1 cellular context compared by ENCODE assay signal in genomic region chr6:3789896-3790558, GRCh38.
TF ChIP-seq lines count a peak whose summit lies in the region.

No MANE protein-coding gene starts in this region.

TF ChIP-seq in HepG2, 621 proteins besides CTCF, POLR2A, EP300 and RAD21 (continued from another document and continues in another):
- TF ChIP-seq CHD4 (IDR thresholded peaks at IDR 0.05; ENCODE audit: borderline replicate concordance, low read length): 0 out of 2 replicates have a peak, but pooled peaks have one; percentile 41
- TF ChIP-seq ZNF282 (IDR thresholded peaks at IDR 0.05; ENCODE audit: partially characterized antibody): no peak
- TF ChIP-seq ZNF232 (CRISPR knock-in tag; IDR thresholded peaks at IDR 0.05; ENCODE audit: borderline replicate concordance): peak; percentile 70; the same call in 1 of the 2 replicates
- TF ChIP-seq ZNF709 (CRISPR knock-in tag; IDR thresholded peaks at IDR 0.05): 0 out of 2 replicates have a peak, but pooled peaks have one; percentile 2
- TF ChIP-seq ZNF326 (CRISPR knock-in tag; IDR thresholded peaks at IDR 0.05; ENCODE audit: borderline replicate concordance): no peak
- peak; percentile 46; the same call in 1 of the 2 replicates for TF ChIP-seq ZNF614 (CRISPR knock-in tag; IDR thresholded peaks at IDR 0.05; ENCODE audit: borderline replicate concordance)
- TF ChIP-seq BHLHE40 (IDR thresholded peaks at IDR 0.05; ENCODE audit: low read length): no peak
- TF ChIP-seq ZNF577 (CRISPR knock-in tag; IDR thresholded peaks at IDR 0.05; ENCODE audit: borderline replicate concordance, low read depth): no peak
- 0 out of 2 replicates have a peak, but pooled peaks have one; percentile 29 for TF ChIP-seq AKAP8 (CRISPR knock-in tag; IDR thresholded peaks at IDR 0.05)
- TF ChIP-seq ZBTB20 (CRISPR knock-in tag; IDR thresholded peaks at IDR 0.05; ENCODE audit: borderline replicate concordance, low read depth): no peak
- peak; percentile 57; the same call in 1 of the 2 replicates for TF ChIP-seq ZNF724P (CRISPR knock-in tag; IDR thresholded peaks at IDR 0.05; ENCODE audit: borderline replicate concordance)
- 0 out of 2 replicates have a peak, but pooled peaks have one; percentile 61 for TF ChIP-seq RFXAP (CRISPR knock-in tag; IDR thresholded peaks at IDR 0.05; ENCODE audit: borderline replicate concordance)
- peak; percentile 54; the same call in 1 of the 2 replicates for TF ChIP-seq FOSL2 (CRISPR knock-in tag; IDR thresholded peaks at IDR 0.05)
- peak; percentile 69; the same call in 1 of the 2 replicates for TF ChIP-seq BRD4 (CRISPR knock-in tag; IDR thresholded peaks at IDR 0.05)
- TF ChIP-seq FOXP4 (CRISPR knock-in tag; IDR thresholded peaks at IDR 0.05): peak; percentile 98
- TF ChIP-seq THAP11 (CRISPR knock-in tag; IDR thresholded peaks at IDR 0.05): no peak
- TF ChIP-seq DPF2 (CRISPR knock-in tag; IDR thresholded peaks at IDR 0.05; ENCODE audit: borderline replicate concordance, low read depth): no peak
- TF ChIP-seq ZMYM3 (CRISPR knock-in tag; IDR thresholded peaks at IDR 0.05): peak; percentile 72
- no peak for TF ChIP-seq MATR3 (CRISPR knock-in tag; IDR thresholded peaks at IDR 0.05)
- 0 out of 2 replicates have a peak, but pooled peaks have one; percentile 5 for TF ChIP-seq GMEB1 (CRISPR knock-in tag; IDR thresholded peaks at IDR 0.05; ENCODE audit: borderline replicate concordance)
- TF ChIP-seq IKZF4 (CRISPR knock-in tag; IDR thresholded peaks at IDR 0.05; ENCODE audit: borderline replicate concordance, low read depth, not compliant biosample characterization): peak; percentile 56
- TF ChIP-seq ZNF180 (CRISPR knock-in tag; IDR thresholded peaks at IDR 0.05; ENCODE audit: borderline replicate concordance, low read depth): no peak
- peak; percentile 78; the same call in 1 of the 2 replicates for TF ChIP-seq IRF9 (CRISPR knock-in tag; IDR thresholded peaks at IDR 0.05; ENCODE audit: borderline replicate concordance)
- TF ChIP-seq ZNF816 (CRISPR knock-in tag; IDR thresholded peaks at IDR 0.05; ENCODE audit: borderline replicate concordance): no peak
- peak; percentile 79; the same call in 1 of the 2 replicates for TF ChIP-seq FOXO1 (CRISPR knock-in tag; IDR thresholded peaks at IDR 0.05)
- TF ChIP-seq ZNF556 (CRISPR knock-in tag; IDR thresholded peaks at IDR 0.05; ENCODE audit: borderline replicate concordance): no peak
- peak; percentile 66; the same call in 1 of the 2 replicates for TF ChIP-seq FOXK1 (CRISPR knock-in tag; IDR thresholded peaks at IDR 0.05; ENCODE audit: borderline replicate concordance, low read depth)
- peak; percentile 51 for TF ChIP-seq HOXA3 (CRISPR knock-in tag; IDR thresholded peaks at IDR 0.05)
- TF ChIP-seq MYC (CRISPR knock-in tag; IDR thresholded peaks at IDR 0.05; ENCODE audit: borderline replicate concordance): no peak
- no peak for TF ChIP-seq HMG20B (CRISPR knock-in tag; conservative IDR thresholded peaks at IDR 0.05)
- no peak for TF ChIP-seq DNMT1 (CRISPR knock-in tag; IDR thresholded peaks at IDR 0.05)
- TF ChIP-seq SMC3 (IDR thresholded peaks at IDR 0.05; ENCODE audit: low read length): peak; percentile 33; the same call in 1 of the 2 replicates
- peak; percentile 29; the same call in 1 of the 2 replicates for TF ChIP-seq CREB3 (CRISPR knock-in tag; IDR thresholded peaks at IDR 0.05)
- no peak for TF ChIP-seq CBFB (CRISPR knock-in tag; IDR thresholded peaks at IDR 0.05)
- TF ChIP-seq LCORL (IDR thresholded peaks at IDR 0.05): no peak
- 0 out of 2 replicates have a peak, but pooled peaks have one; percentile 21 for TF ChIP-seq LCORL (CRISPR knock-in tag; IDR thresholded peaks at IDR 0.05)
- TF ChIP-seq FOXA3 (CRISPR knock-in tag; IDR thresholded peaks at IDR 0.05): peak; percentile 90
- TF ChIP-seq PLRG1 (conservative IDR thresholded peaks at IDR 0.05): no peak
- TF ChIP-seq ZSCAN12 (CRISPR knock-in tag; IDR thresholded peaks at IDR 0.05): 0 out of 2 replicates have a peak, but pooled peaks have one; percentile 12
- TF ChIP-seq KDM3A (CRISPR knock-in tag; IDR thresholded peaks at IDR 0.05; ENCODE audit: low read depth): no peak
- TF ChIP-seq ZNF646 (CRISPR knock-in tag; IDR thresholded peaks at IDR 0.05): peak; percentile 44; the same call in 1 of the 2 replicates
- peak; percentile 60 for TF ChIP-seq TBL1XR1 (IDR thresholded peaks at IDR 0.05; ENCODE audit: borderline replicate concordance, low read length, partially characterized antibody)
- TF ChIP-seq ZNF33B (CRISPR knock-in tag; IDR thresholded peaks at IDR 0.05): no peak
- TF ChIP-seq HOXD1 (CRISPR knock-in tag; IDR thresholded peaks at IDR 0.05): no peak
- TF ChIP-seq AKNA (CRISPR knock-in tag; IDR thresholded peaks at IDR 0.05; ENCODE audit: borderline replicate concordance): peak; percentile 42; the same call in 1 of the 2 replicates
- 0 out of 2 replicates have a peak, but pooled peaks have one; percentile 7 for TF ChIP-seq E2F2 (CRISPR knock-in tag; IDR thresholded peaks at IDR 0.05; ENCODE audit: borderline replicate concordance)
- TF ChIP-seq CREM (IDR thresholded peaks at IDR 0.05): no peak
- TF ChIP-seq CREM (CRISPR knock-in tag; IDR thresholded peaks at IDR 0.05): no peak
- TF ChIP-seq TCF7 (IDR thresholded peaks at IDR 0.05; ENCODE audit: low read depth): 0 out of 2 replicates have a peak, but pooled peaks have one; percentile 46
